Comparison of ENCODE assay signal across 18 cellular contexts in genomic region chrX:120271218-120271617, GRCh38. TPM values are rescaled to one million over a fixed set of nuclear protein-coding genes. Genes with fewer than 3 reads are reported as not detected.
"Had no signal": no experiment of that assay in that cellular context is flagged by ENCODE, and none has a peak within 500 bp of the region (broad histone marks: within the 10 kb centered on the region; RNA-seq: fewer than 3 reads in every experiment).

No MANE protein-coding gene starts in this region.

- H3K27ac ChIP-seq: right atrium auricular region had no signal

- H3K36me3 ChIP-seq: right atrium auricular region had no signal

- DNase-seq: activated CD4-positive, alpha-beta T cell treated with anti-CD3 and anti-CD28 coated beads, Interleukin-2, amount 10 ng/mL, durations not matched to agents 24 days and 14 days; activated CD4-positive, CD25-positive, alpha-beta regulatory T cell; activated CD8-positive, alpha-beta T cell treated with anti-CD3 and anti-CD28 coated beads for 36 hours; activated naive CD4-positive, alpha-beta T cell; activated naive CD8-positive, alpha-beta T cell treated with anti-CD3 and anti-CD28 coated beads for 36 hours; activated T-cell treated with anti-CD3 and anti-CD28 coated beads, Interleukin-2, amount 50 U/mL, for 1 hour; amniotic stem cell; effector memory CD8-positive, alpha-beta T cell; foreskin fibroblast; naive B cell; stimulated activated naive CD8-positive, alpha-beta T cell treated with anti-CD3 and anti-CD28 coated beads, Interleukin-15, Interleukin-2, amounts not matched to agents 100 U/mL and 50 U/mL, for 24 hours; T1000; trophoblast cell had no signal

- H3K4me1 ChIP-seq: right atrium auricular region had no signal

- H3K4me3 ChIP-seq: right atrium auricular region, skin epidermis had no signal

- H3K27me3 ChIP-seq: right atrium auricular region had no signal

- ATAC-seq: activated CD8-positive, alpha-beta T cell treated with anti-CD3 and anti-CD28 coated beads for 36 hours; activated T-helper 17 cell treated with anti-CD3 and anti-CD28 coated beads, Interleukin-2, amount 50 U/mL, for 72 hours; effector memory CD8-positive, alpha-beta T cell; stimulated activated naive CD8-positive, alpha-beta T cell treated with anti-CD3 and anti-CD28 coated beads, Interleukin-15, Interleukin-2, amounts not matched to agents 100 U/mL and 50 U/mL, for 24 hours had no signal

- H3K9me3 ChIP-seq: right atrium auricular region had no signal

RNA-seq across cellular contexts. Expression of gene TMEM255A, which starts 40.0 kb away (rescaled TPM):
- total RNA-seq: activated CD4-positive, alpha-beta T cell treated with anti-CD3 and anti-CD28 coated beads, Interleukin-2, amount 10 ng/mL, durations not matched to agents 24 days and 14 days; activated CD8-positive, alpha-beta T cell treated with anti-CD3 and anti-CD28 coated beads for 36 hours; activated naive CD8-positive, alpha-beta T cell treated with anti-CD3 and anti-CD28 coated beads for 36 hours; dermis microvascular lymphatic vessel endothelial cell; glomerular endothelial cell had no signal
